ENCODE assay signal across 1 cellular context in the genomic region with DNA sequence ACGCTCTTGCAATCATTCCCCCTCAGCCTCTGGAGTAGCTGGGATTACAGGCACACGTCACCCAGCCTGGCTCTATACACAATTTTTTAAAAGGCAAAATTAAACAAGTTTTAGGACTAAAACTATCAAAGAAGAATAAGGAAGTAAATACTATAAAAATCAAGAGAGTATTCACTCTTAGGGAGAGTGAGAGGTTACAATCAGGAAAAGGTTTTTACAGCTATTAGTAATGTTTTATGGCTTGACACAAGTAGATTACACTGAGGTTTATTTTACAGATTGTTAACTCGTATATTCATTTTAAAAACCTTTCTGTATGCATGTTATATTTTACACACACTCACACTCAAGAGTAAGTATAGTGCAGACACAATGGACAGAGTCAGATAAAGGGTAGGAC.
TF ChIP-seq lines count a peak whose summit lies in the region.

No MANE protein-coding gene starts in this region.

TF ChIP-seq in HEK293, 187 proteins besides CTCF, POLR2A, EP300 and RAD21 (continued from another document):
- TF ChIP-seq, protein P1, sequence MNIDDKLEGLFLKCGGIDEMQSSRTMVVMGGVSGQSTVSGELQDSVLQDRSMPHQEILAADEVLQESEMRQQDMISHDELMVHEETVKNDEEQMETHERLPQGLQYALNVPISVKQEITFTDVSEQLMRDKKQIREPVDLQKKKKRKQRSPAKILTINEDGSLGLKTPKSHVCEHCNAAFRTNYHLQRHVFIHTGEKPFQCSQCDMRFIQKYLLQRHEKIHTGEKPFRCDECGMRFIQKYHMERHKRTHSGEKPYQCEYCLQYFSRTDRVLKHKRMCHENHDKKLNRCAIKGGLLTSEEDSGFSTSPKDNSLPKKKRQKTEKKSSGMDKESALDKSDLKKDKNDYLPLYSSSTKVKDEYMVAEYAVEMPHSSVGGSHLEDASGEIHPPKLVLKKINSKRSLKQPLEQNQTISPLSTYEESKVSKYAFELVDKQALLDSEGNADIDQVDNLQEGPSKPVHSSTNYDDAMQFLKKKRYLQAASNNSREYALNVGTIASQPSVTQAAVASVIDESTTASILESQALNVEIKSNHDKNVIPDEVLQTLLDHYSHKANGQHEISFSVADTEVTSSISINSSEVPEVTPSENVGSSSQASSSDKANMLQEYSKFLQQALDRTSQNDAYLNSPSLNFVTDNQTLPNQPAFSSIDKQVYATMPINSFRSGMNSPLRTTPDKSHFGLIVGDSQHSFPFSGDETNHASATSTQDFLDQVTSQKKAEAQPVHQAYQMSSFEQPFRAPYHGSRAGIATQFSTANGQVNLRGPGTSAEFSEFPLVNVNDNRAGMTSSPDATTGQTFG (tag by site-specific recombination; IDR thresholded peaks at IDR 0.05; ENCODE audit: borderline replicate concordance) = no peak
- TF ChIP-seq ZFP41 (tag by site-specific recombination; IDR thresholded peaks at IDR 0.05; ENCODE audit: borderline replicate concordance) (no peak), MZF1 (tag by site-specific recombination; IDR thresholded peaks at IDR 0.05; ENCODE audit: borderline replicate concordance) (no peak), PRDM4 (tag by site-specific recombination; IDR thresholded peaks at IDR 0.05) (no peak), IKZF3 (tag by site-specific recombination; IDR thresholded peaks at IDR 0.05) (no peak), ZNF610 (tag by site-specific recombination; IDR thresholded peaks at IDR 0.05; ENCODE audit: borderline replicate concordance) (no peak)
